8 cellular contexts compared by ENCODE assay signal in genomic region chr4:117488692-117489091, GRCh38.
"Had no signal": no experiment of that assay in that cellular context is flagged by ENCODE, and none has a peak within 500 bp of the region (broad histone marks: within the 10 kb centered on the region; RNA-seq: fewer than 3 reads in every experiment).

No MANE protein-coding gene starts in this region.

- H3K4me3 ChIP-seq: GM12878 had no signal

- DNase-seq: GDM1, GF-D8 had no signal

- FAIRE-seq: G401.6, GM12878, GM12891, GM12892, GM18507, GM19239 had no signal

- ATAC-seq: GM12878 had no signal
